8 cellular contexts compared by ENCODE assay signal in the genomic region with DNA sequence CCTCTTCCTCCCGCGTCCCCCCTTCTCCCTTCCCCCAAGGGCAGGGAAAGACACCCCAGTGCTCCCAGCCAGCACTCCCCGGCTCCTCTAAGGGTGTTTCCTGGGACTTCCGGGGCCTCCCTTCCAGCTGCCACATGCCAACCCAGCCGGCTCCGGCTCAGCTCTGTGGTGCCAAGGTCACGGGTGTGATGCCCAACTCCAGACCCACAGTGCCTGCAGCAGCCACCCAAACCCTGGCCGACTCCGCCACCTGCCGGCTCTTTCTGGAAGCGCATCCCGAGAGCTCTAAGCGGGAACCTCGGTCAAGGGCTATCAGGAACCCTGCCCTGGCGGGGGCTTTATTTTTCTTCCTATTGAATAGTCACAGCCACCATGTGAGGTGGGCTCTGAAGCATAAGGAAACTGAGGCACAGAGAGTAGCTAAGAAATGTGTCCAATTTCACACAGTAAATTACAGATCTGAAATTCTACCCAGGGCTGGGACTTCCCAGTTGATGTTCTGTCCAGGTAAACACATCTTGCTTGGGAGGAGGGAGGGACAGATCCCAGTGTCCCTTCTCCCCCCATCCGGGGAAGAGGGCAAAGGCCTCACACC. TPM values are rescaled to one million over a fixed set of nuclear protein-coding genes. Genes with fewer than 3 reads are reported as not detected.
DNase-seq lines count a peak whose midpoint lies in the region; ATAC-seq lines count a peak whose summit lies in the region.

No MANE protein-coding gene starts in this region.

- peak; percentile 48 for ATAC-seq in HG02759 (IDR thresholded peaks at IDR 0.05; ENCODE audit: unreplicated experiment)
- ATAC-seq in GM21515 (IDR thresholded peaks at IDR 0.05; ENCODE audit: unreplicated experiment), result no peak

- DNase-seq in CMK (ENCODE audit: low read depth), result peak; percentile 45
- peak; percentile 49 for DNase-seq in NCI-H526 treated with DMSO at 0.1 percent for 48 hours (lab: John Stamatoyannopoulos, UW)
- DNase-seq in activated CD4-positive, alpha-beta T cell treated with anti-CD3 and anti-CD28 coated beads, Interleukin-2, amount 50 U/mL, for 48 hours, result peak; percentile 94 to 95
- DNase-seq in dermis microvascular lymphatic vessel endothelial cell (ENCODE audit: low read depth in 2 of 2), result peak; percentile 16 to 59
- DNase-seq in lung microvascular endothelial cell (ENCODE audit: low read depth in 2 of 2), result peak; percentile 64 to 73
- DNase-seq in stimulated activated CD8-positive, alpha-beta memory T cell treated with anti-CD3 and anti-CD28 coated beads, Interleukin-12 subunit alpha, Interleukin-12 subunit beta, amount 100 ng/mL, for 1 hour (ENCODE audit: low read depth), result peak; percentile 75

RNA-seq across cellular contexts. Expression of gene PPP1R1B, which starts 3.3 kb away (rescaled TPM):
- not detected in 2 replicates for total RNA-seq in dermis microvascular lymphatic vessel endothelial cell
- total RNA-seq in lung microvascular endothelial cell, result not detected in 2 replicates

RNA-seq across cellular contexts. Expression of gene STARD3, which starts 13.5 kb away (rescaled TPM):
- total RNA-seq in dermis microvascular lymphatic vessel endothelial cell, result 32.7 and 61.3 TPM in 2 replicates
- total RNA-seq in lung microvascular endothelial cell, result 29.2 and 52.0 TPM in 2 replicates

RNA-seq across cellular contexts. Expression of gene NEUROD2, which starts 15.7 kb away (rescaled TPM):
- total RNA-seq in dermis microvascular lymphatic vessel endothelial cell (not detected in 2 replicates), lung microvascular endothelial cell (not detected in 2 replicates)

RNA-seq across cellular contexts. Expression of gene TCAP, which starts 41.7 kb away (rescaled TPM):
- total RNA-seq in dermis microvascular lymphatic vessel endothelial cell (0.26 and 0.51 TPM in 2 replicates), lung microvascular endothelial cell (under 0.01 and 0.60 TPM in 2 replicates)

RNA-seq across cellular contexts. Expression of gene PNMT, which starts 44.8 kb away (rescaled TPM):
- total RNA-seq in dermis microvascular lymphatic vessel endothelial cell (1.2 and 1.4 TPM in 2 replicates), lung microvascular endothelial cell (0.65 and 2.8 TPM in 2 replicates)

Comparison
In these comparisons a context has a peak if more than half of its experiments do, and no peak if none do; other contexts are left out.
1. DNase-seq: peak in every context shown above with its lines; median percentile 94 in activated CD4-positive, alpha-beta T cell treated with anti-CD3 and anti-CD28 coated beads, Interleukin-2, amount 50 U/mL, for 48 hours; 75 in stimulated activated CD8-positive, alpha-beta memory T cell treated with anti-CD3 and anti-CD28 coated beads, Interleukin-12 subunit alpha, Interleukin-12 subunit beta, amount 100 ng/mL, for 1 hour; 68 in lung microvascular endothelial cell; 49 in NCI-H526 treated with DMSO at 0.1 percent for 48 hours; 45 in CMK; 38 in dermis microvascular lymphatic vessel endothelial cell.